ENCODE assay signal across 1 cellular context in the genomic region with DNA sequence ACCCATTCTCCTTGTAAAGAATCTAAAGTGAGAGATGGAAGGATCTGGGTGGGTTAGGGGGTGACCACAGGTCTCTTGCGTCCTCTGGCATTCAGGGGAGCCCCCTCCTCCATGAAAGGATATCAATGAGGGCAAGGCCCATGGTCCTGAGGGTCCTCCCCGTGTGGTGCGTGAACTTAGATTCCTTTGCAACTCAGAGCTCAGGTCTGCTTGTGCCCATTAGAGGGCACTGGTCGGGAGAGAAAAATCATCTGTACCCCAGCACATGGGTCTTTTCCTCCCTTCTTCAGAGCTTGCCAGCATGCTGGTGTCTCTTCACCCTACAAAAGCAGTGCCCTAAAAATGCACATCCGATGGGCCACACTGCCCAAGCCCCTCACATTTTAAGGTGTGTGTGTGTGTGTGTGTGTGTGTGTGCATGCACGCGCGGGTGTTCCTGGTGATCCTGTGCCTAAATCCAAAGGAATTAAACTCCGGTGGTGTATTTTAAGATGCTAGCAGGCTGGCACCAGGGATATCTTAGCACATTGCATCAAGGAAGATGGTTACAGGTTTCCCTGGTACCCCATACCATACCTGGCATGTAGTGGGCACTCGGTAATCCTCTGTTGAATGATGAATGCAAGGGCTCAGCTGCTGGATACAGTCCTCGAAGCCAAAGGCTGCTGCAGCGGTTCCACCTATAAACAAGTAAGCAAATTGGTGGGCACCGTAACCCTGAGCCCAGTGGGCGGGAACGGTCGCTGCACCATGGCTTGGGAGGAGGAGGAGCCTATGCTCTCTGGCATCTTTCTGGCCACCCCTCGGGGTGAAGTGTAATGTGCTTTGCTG.
TF ChIP-seq lines count a peak whose summit lies in the region.

No MANE protein-coding gene starts in this region.

TF ChIP-seq in HepG2, 621 proteins besides CTCF, POLR2A, EP300 and RAD21 (continues in another document):
- TF ChIP-seq NR2F2 (IDR thresholded peaks at IDR 0.05; ENCODE audit: borderline replicate concordance, low read depth), result no peak
- no peak for TF ChIP-seq TOE1 (CRISPR knock-in tag; IDR thresholded peaks at IDR 0.05)
- TF ChIP-seq ZNF30 (CRISPR knock-in tag; IDR thresholded peaks at IDR 0.05), result no peak
- TF ChIP-seq, protein P1, sequence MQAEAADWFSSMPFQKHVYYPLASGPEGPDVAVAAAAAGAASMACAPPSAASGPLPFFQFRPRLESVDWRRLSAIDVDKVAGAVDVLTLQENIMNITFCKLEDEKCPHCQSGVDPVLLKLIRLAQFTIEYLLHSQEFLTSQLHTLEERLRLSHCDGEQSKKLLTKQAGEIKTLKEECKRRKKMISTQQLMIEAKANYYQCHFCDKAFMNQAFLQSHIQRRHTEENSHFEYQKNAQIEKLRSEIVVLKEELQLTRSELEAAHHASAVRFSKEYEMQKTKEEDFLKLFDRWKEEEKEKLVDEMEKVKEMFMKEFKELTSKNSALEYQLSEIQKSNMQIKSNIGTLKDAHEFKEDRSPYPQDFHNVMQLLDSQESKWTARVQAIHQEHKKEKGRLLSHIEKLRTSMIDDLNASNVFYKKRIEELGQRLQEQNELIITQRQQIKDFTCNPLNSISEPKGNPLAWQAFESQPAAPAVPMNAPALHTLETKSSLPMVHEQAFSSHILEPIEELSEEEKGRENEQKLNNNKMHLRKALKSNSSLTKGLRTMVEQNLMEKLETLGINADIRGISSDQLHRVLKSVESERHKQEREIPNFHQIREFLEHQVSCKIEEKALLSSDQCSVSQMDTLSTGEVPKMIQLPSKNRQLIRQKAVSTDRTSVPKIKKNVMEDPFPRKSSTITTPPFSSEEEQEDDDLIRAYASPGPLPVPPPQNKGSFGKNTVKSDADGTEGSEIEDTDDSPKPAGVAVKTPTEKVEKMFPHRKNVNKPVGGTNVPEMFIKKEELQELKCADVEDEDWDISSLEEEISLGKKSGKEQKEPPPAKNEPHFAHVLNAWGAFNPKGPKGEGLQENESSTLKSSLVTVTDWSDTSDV (CRISPR knock-in tag; IDR thresholded peaks at IDR 0.05), result 0 out of 2 replicates have a peak, but pooled peaks have one; percentile 26
- TF ChIP-seq ZNF569 (CRISPR knock-in tag; IDR thresholded peaks at IDR 0.05; ENCODE audit: borderline replicate concordance), result no peak
- no peak for TF ChIP-seq TBX2 (CRISPR knock-in tag; IDR thresholded peaks at IDR 0.05; ENCODE audit: borderline replicate concordance)
- no peak for TF ChIP-seq ZNF282 (IDR thresholded peaks at IDR 0.05; ENCODE audit: partially characterized antibody)
- TF ChIP-seq TRIM24 (CRISPR knock-in tag; IDR thresholded peaks at IDR 0.05), result no peak
- TF ChIP-seq ZNF558 (CRISPR knock-in tag; IDR thresholded peaks at IDR 0.05; ENCODE audit: borderline replicate concordance), result no peak
- TF ChIP-seq SMC3 (IDR thresholded peaks at IDR 0.05; ENCODE audit: low read length), result peak; percentile 13; the same call in 1 of the 2 replicates
- TF ChIP-seq ARNT2 (CRISPR knock-in tag; IDR thresholded peaks at IDR 0.05; ENCODE audit: low read depth), result no peak
- no peak for TF ChIP-seq ZNF124 (CRISPR knock-in tag; IDR thresholded peaks at IDR 0.05)
- TF ChIP-seq, protein P2, sequence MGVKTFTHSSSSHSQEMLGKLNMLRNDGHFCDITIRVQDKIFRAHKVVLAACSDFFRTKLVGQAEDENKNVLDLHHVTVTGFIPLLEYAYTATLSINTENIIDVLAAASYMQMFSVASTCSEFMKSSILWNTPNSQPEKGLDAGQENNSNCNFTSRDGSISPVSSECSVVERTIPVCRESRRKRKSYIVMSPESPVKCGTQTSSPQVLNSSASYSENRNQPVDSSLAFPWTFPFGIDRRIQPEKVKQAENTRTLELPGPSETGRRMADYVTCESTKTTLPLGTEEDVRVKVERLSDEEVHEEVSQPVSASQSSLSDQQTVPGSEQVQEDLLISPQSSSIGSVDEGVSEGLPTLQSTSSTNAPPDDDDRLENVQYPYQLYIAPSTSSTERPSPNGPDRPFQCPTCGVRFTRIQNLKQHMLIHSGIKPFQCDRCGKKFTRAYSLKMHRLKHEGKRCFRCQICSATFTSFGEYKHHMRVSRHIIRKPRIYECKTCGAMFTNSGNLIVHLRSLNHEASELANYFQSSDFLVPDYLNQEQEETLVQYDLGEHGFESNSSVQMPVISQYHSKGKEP (CRISPR knock-in tag; IDR thresholded peaks at IDR 0.05), result no peak
- TF ChIP-seq KAT8 (CRISPR knock-in tag; IDR thresholded peaks at IDR 0.05), result no peak
- TF ChIP-seq RFXAP (CRISPR knock-in tag; IDR thresholded peaks at IDR 0.05; ENCODE audit: borderline replicate concordance), result no peak
- 0 out of 2 replicates have a peak, but pooled peaks have one; percentile 11 for TF ChIP-seq NFKB2 (CRISPR knock-in tag; IDR thresholded peaks at IDR 0.05; ENCODE audit: borderline replicate concordance)
- no peak for TF ChIP-seq ZNF792 (CRISPR knock-in tag; IDR thresholded peaks at IDR 0.05)
- TF ChIP-seq ZNF549 (CRISPR knock-in tag; IDR thresholded peaks at IDR 0.05), result no peak
- TF ChIP-seq NFYB (CRISPR knock-in tag; IDR thresholded peaks at IDR 0.05), result no peak
- TF ChIP-seq ZNF224 (CRISPR knock-in tag; IDR thresholded peaks at IDR 0.05), result no peak
- TF ChIP-seq NFRKB (IDR thresholded peaks at IDR 0.05), result no peak
- TF ChIP-seq, protein P3, sequence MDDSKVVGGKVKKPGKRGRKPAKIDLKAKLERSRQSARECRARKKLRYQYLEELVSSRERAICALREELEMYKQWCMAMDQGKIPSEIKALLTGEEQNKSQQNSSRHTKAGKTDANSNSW (CRISPR knock-in tag; IDR thresholded peaks at IDR 0.05; ENCODE audit: borderline replicate concordance), result no peak
- no peak for TF ChIP-seq TCF12 (IDR thresholded peaks at IDR 0.05)
- no peak for TF ChIP-seq TCF12 (CRISPR knock-in tag; IDR thresholded peaks at IDR 0.05)
- TF ChIP-seq ZNF75D (CRISPR knock-in tag; IDR thresholded peaks at IDR 0.05; ENCODE audit: borderline replicate concordance), result no peak
- TF ChIP-seq ARID2 (CRISPR knock-in tag; IDR thresholded peaks at IDR 0.05; ENCODE audit: borderline replicate concordance), result no peak
- TF ChIP-seq, protein P4, sequence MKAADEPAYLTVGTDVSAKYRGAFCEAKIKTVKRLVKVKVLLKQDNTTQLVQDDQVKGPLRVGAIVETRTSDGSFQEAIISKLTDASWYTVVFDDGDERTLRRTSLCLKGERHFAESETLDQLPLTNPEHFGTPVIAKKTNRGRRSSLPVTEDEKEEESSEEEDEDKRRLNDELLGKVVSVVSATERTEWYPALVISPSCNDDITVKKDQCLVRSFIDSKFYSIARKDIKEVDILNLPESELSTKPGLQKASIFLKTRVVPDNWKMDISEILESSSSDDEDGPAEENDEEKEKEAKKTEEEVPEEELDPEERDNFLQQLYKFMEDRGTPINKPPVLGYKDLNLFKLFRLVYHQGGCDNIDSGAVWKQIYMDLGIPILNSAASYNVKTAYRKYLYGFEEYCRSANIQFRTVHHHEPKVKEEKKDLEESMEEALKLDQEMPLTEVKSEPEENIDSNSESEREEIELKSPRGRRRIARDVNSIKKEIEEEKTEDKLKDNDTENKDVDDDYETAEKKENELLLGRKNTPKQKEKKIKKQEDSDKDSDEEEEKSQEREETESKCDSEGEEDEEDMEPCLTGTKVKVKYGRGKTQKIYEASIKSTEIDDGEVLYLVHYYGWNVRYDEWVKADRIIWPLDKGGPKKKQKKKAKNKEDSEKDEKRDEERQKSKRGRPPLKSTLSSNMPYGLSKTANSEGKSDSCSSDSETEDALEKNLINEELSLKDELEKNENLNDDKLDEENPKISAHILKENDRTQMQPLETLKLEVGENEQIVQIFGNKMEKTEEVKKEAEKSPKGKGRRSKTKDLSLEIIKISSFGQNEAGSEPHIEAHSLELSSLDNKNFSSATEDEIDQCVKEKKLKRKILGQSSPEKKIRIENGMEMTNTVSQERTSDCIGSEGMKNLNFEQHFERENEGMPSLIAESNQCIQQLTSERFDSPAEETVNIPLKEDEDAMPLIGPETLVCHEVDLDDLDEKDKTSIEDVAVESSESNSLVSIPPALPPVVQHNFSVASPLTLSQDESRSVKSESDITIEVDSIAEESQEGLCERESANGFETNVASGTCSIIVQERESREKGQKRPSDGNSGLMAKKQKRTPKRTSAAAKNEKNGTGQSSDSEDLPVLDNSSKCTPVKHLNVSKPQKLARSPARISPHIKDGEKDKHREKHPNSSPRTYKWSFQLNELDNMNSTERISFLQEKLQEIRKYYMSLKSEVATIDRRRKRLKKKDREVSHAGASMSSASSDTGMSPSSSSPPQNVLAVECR (CRISPR knock-in tag; IDR thresholded peaks at IDR 0.05; ENCODE audit: borderline replicate concordance), result no peak
- TF ChIP-seq JUND (CRISPR knock-in tag; IDR thresholded peaks at IDR 0.05), result no peak
- no peak for TF ChIP-seq YEATS4 (CRISPR knock-in tag; IDR thresholded peaks at IDR 0.05; ENCODE audit: borderline replicate concordance)
- TF ChIP-seq, protein P5, sequence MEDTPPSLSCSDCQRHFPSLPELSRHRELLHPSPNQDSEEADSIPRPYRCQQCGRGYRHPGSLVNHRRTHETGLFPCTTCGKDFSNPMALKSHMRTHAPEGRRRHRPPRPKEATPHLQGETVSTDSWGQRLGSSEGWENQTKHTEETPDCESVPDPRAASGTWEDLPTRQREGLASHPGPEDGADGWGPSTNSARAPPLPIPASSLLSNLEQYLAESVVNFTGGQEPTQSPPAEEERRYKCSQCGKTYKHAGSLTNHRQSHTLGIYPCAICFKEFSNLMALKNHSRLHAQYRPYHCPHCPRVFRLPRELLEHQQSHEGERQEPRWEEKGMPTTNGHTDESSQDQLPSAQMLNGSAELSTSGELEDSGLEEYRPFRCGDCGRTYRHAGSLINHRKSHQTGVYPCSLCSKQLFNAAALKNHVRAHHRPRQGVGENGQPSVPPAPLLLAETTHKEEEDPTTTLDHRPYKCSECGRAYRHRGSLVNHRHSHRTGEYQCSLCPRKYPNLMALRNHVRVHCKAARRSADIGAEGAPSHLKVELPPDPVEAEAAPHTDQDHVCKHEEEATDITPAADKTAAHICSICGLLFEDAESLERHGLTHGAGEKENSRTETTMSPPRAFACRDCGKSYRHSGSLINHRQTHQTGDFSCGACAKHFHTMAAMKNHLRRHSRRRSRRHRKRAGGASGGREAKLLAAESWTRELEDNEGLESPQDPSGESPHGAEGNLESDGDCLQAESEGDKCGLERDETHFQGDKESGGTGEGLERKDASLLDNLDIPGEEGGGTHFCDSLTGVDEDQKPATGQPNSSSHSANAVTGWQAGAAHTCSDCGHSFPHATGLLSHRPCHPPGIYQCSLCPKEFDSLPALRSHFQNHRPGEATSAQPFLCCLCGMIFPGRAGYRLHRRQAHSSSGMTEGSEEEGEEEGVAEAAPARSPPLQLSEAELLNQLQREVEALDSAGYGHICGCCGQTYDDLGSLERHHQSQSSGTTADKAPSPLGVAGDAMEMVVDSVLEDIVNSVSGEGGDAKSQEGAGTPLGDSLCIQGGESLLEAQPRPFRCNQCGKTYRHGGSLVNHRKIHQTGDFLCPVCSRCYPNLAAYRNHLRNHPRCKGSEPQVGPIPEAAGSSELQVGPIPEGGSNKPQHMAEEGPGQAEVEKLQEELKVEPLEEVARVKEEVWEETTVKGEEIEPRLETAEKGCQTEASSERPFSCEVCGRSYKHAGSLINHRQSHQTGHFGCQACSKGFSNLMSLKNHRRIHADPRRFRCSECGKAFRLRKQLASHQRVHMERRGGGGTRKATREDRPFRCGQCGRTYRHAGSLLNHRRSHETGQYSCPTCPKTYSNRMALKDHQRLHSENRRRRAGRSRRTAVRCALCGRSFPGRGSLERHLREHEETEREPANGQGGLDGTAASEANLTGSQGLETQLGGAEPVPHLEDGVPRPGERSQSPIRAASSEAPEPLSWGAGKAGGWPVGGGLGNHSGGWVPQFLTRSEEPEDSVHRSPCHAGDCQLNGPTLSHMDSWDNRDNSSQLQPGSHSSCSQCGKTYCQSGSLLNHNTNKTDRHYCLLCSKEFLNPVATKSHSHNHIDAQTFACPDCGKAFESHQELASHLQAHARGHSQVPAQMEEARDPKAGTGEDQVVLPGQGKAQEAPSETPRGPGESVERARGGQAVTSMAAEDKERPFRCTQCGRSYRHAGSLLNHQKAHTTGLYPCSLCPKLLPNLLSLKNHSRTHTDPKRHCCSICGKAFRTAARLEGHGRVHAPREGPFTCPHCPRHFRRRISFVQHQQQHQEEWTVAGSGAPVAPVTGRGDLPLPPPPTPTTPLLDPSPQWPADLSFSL (CRISPR knock-in tag; IDR thresholded peaks at IDR 0.05), result no peak
- no peak for TF ChIP-seq XRCC5 (optimal IDR thresholded peaks at IDR 0.05; ENCODE audit: low read length)
- TF ChIP-seq U2AF2 (IDR thresholded peaks at IDR 0.05; ENCODE audit: low read depth, low read length), result no peak
- TF ChIP-seq, protein P6, sequence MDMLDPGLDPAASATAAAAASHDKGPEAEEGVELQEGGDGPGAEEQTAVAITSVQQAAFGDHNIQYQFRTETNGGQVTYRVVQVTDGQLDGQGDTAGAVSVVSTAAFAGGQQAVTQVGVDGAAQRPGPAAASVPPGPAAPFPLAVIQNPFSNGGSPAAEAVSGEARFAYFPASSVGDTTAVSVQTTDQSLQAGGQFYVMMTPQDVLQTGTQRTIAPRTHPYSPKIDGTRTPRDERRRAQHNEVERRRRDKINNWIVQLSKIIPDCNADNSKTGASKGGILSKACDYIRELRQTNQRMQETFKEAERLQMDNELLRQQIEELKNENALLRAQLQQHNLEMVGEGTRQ (IDR thresholded peaks at IDR 0.05; ENCODE audit: low read depth, low read length), result no peak
- TF ChIP-seq, protein P6 (CRISPR knock-in tag; IDR thresholded peaks at IDR 0.05; ENCODE audit: borderline replicate concordance), result no peak
- TF ChIP-seq IRX3 (CRISPR knock-in tag; IDR thresholded peaks at IDR 0.05; ENCODE audit: borderline replicate concordance, low read depth), result no peak
- TF ChIP-seq ZNF138 (CRISPR knock-in tag; IDR thresholded peaks at IDR 0.05; ENCODE audit: low read depth), result no peak
- TF ChIP-seq, protein P7, sequence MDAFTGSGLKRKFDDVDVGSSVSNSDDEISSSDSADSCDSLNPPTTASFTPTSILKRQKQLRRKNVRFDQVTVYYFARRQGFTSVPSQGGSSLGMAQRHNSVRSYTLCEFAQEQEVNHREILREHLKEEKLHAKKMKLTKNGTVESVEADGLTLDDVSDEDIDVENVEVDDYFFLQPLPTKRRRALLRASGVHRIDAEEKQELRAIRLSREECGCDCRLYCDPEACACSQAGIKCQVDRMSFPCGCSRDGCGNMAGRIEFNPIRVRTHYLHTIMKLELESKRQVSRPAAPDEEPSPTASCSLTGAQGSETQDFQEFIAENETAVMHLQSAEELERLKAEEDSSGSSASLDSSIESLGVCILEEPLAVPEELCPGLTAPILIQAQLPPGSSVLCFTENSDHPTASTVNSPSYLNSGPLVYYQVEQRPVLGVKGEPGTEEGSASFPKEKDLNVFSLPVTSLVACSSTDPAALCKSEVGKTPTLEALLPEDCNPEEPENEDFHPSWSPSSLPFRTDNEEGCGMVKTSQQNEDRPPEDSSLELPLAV (CRISPR knock-in tag; conservative IDR thresholded peaks at IDR 0.05; ENCODE audit: low read depth), result no peak
- peak; percentile 29; the same call in 1 of the 2 replicates for TF ChIP-seq HOXA3 (CRISPR knock-in tag; IDR thresholded peaks at IDR 0.05)
- 0 out of 2 replicates have a peak, but pooled peaks have one; percentile 10 for TF ChIP-seq ZNF12 (CRISPR knock-in tag; IDR thresholded peaks at IDR 0.05)
- no peak for TF ChIP-seq ATRX (CRISPR knock-in tag; IDR thresholded peaks at IDR 0.05; ENCODE audit: borderline replicate concordance)
- no peak for TF ChIP-seq ZFX (CRISPR knock-in tag; IDR thresholded peaks at IDR 0.05; ENCODE audit: low read depth)
- no peak for TF ChIP-seq ZNF672 (CRISPR knock-in tag; IDR thresholded peaks at IDR 0.05)
- TF ChIP-seq SP4 (CRISPR knock-in tag; IDR thresholded peaks at IDR 0.05), result no peak
- no peak for TF ChIP-seq ZNF33B (CRISPR knock-in tag; IDR thresholded peaks at IDR 0.05)
